ENCODE assay signal across 8 cellular contexts in the genomic region with DNA sequence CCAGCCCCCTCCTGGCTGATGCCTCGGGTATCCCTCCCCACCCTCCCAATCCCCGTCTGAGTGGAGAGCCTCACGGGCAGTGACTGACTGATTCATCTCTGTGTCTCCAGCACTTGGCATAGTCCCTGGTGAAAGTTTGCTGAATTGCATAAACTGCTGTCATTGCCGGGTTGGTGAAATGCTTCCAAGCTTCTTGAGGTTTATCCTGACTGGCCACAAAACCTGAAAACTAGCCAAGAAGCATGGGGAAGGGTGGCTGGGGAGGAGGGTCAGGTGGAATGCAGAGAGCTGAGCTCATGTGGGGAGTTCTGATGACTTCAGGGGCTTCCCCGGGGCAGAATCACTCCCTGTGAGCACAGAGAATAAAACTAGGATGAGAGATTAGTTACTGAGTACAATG. TPM values are rescaled to one million over a fixed set of nuclear protein-coding genes. Genes with fewer than 3 reads are reported as not detected.
DNase-seq lines count a peak whose midpoint lies in the region; ATAC-seq, FAIRE-seq and TF ChIP-seq lines count a peak whose summit lies in the region.
"Had no signal": no experiment of that assay in that cellular context is flagged by ENCODE, and none has a peak within 500 bp of the region (broad histone marks: within the 10 kb centered on the region; RNA-seq: fewer than 3 reads in every experiment).

No MANE protein-coding gene starts in this region.

- peak overlapping the region; percentile 96 for H3K27ac Mint-ChIP-seq in chondrocyte (ENCODE audit: unreplicated experiment)
- peak overlapping the region; percentile 16 for H3K27ac Mint-ChIP-seq in type B pancreatic cell

- no peak overlapping the region for H3K4me3 Mint-ChIP-seq in chondrocyte (ENCODE audit: unreplicated experiment)
- no peak overlapping the region for H3K4me3 Mint-ChIP-seq in type B pancreatic cell

- H3K36me3 ChIP-seq in HepG2 (replicated peaks in 1 of 2; ENCODE audit: control insufficient read depth in 1 of 2, insufficient read depth in 2 of 2, low read length in 2 of 2) = no peaks in the 10 kb centered on the region

- in situ Hi-C loops in HepG2 (cut with HindIII; ENCODE audit: extremely low pct_ligation_motif_present, low pct_unique_long_range_greater_than_20kb) = no loop called here

- no TSS peak for BruUV-seq in HepG2 (replicated peaks; lab: Mats Ljungman, UMichigan)

- no peak for ATAC-seq in HepG2
- ATAC-seq in GM19023 (IDR thresholded peaks at IDR 0.05; ENCODE audit: unreplicated experiment) = no peak

- H3K27me3 Mint-ChIP-seq in chondrocyte (ENCODE audit: low read depth) = no peaks in the 10 kb centered on the region
- H3K27me3 Mint-ChIP-seq in type B pancreatic cell = no peaks in the 10 kb centered on the region

- no peak for TF ChIP-seq CTCF in LNCaP clone FGC (IDR thresholded peaks at IDR 0.05; ENCODE audit: control insufficient read depth, extremely low read depth, insufficient read depth)
- no peak for TF ChIP-seq CTCF in chondrocyte (IDR thresholded peaks at IDR 0.05)
- no peak for TF ChIP-seq CTCF in HepG2 (CRISPR knock-in tag; IDR thresholded peaks at IDR 0.05)
- TF ChIP-seq CTCF in type B pancreatic cell (conservative IDR thresholded peaks at IDR 0.05) = no peak

- no peaks in the 10 kb centered on the region for H3K9me3 ChIP-seq in HepG2 (ENCODE audit: low read length)

- no peaks in the 10 kb centered on the region for H3K9me3 Mint-ChIP-seq in chondrocyte (ENCODE audit: low read depth)
- no peaks in the 10 kb centered on the region for H3K9me3 Mint-ChIP-seq in type B pancreatic cell

- DNase-seq in LNCaP clone FGC (ENCODE audit: low read depth) = peak; percentile 77
- DNase-seq in chondrocyte (ENCODE audit: low spot score) = no peak
- DNase-seq in HepG2 (ENCODE audit: low spot score) = no peak
- DNase-seq in type B pancreatic cell (ENCODE audit: extremely low spot score, unreplicated experiment) = no peak
- DNase-seq in NCI-H524 treated with DMSO at 0.1 percent for 48 hours (lab: John Stamatoyannopoulos, UW) = no peak
- DNase-seq in SIG-M5 (lab: John Stamatoyannopoulos, UW) = no peak
- DNase-seq: NCI-H1048 had no signal

- TF ChIP-seq RAD21 in HepG2 (CRISPR knock-in tag; IDR thresholded peaks at IDR 0.05) = no peak

- TF ChIP-seq EP300 in HepG2 (IDR thresholded peaks at IDR 0.05; ENCODE audit: low read depth in 2 of 2, low read length in 2 of 2) (no peak), HepG2 (CRISPR knock-in tag; IDR thresholded peaks at IDR 0.05; ENCODE audit: borderline replicate concordance) (no peak)

- intact Hi-C loops in HepG2 (cut with micrococcal nuclease; ENCODE audit: unreplicated experiment) = no loop called here

- POLR2A ChIA-PET in HepG2 (lab: Yijun Ruan, JAX) = no interaction called here

- WGBS in HepG2 (ENCODE audit: low lambda C conversion rate) = 5% methylated on average over 5 of the region's 5 CpGs

- H3K36me3 Mint-ChIP-seq in chondrocyte (ENCODE audit: low read depth) (no peaks in the 10 kb centered on the region), type B pancreatic cell (no peaks in the 10 kb centered on the region)

- no peak overlapping the region for H3K9ac ChIP-seq in HepG2 (ENCODE audit: insufficient read depth, low read depth, low read length)

- H3K27ac ChIP-seq in HepG2 (ENCODE audit: extremely low read length, insufficient read depth, low read length) = no peak overlapping the region

- H3K4me3 ChIP-seq in LNCaP clone FGC (ENCODE audit: low read depth, low read length) (no peak overlapping the region), HepG2 (replicated peaks in 1 of 3; ENCODE audit: insufficient read depth in 1 of 3, low read depth in 2 of 3, low read length in 3 of 3) (no peak overlapping the region)

- peaks cover 3 to 50% of the 10 kb centered on the region in 2 experiments; a peak in 4 of 5 replicates for H3K27me3 ChIP-seq in HepG2 (ENCODE audit: control insufficient read depth in 1 of 2, insufficient read depth in 2 of 2, low read length in 2 of 2)

- H2AFZ ChIP-seq in HepG2 (ENCODE audit: low read length) = no peak overlapping the region

- no peak overlapping the region for H3K4me2 ChIP-seq in HepG2 (ENCODE audit: low read depth, low read length)

- no peak for TF ChIP-seq POLR2A in HepG2 (IDR thresholded peaks at IDR 0.05; ENCODE audit: insufficient read depth in 1 of 2, low read depth in 2 of 2, low read length in 2 of 2)

- CTCF ChIA-PET in HepG2 (lab: Yijun Ruan, JAX; ENCODE audit: low intra/inter-chr PET ratio, low total read pairs) = no interaction called here

- no peak for FAIRE-seq in HepG2 (lab: Jason Lieb, UNC)

- H3K79me2 ChIP-seq in HepG2 (ENCODE audit: insufficient read depth, low read length) = no peaks in the 10 kb centered on the region

- H3K4me1 Mint-ChIP-seq in chondrocyte (ENCODE audit: low read depth) = peaks cover 37% of the 10 kb centered on the region
- peaks cover 19% of the 10 kb centered on the region for H3K4me1 Mint-ChIP-seq in type B pancreatic cell (ENCODE audit: unreplicated experiment)

- H3K4me1 ChIP-seq in HepG2 (ENCODE audit: insufficient read depth, low read length) = peaks cover 23% of the 10 kb centered on the region

- H4K20me1 ChIP-seq in HepG2 (ENCODE audit: insufficient read depth, low read length) = no peaks in the 10 kb centered on the region

TF ChIP-seq in HepG2, 621 proteins besides CTCF, POLR2A, EP300 and RAD21:
- TF ChIP-seq MAFF (IDR thresholded peaks at IDR 0.05; ENCODE audit: low read depth, low read length) = 0 out of 2 replicates have a peak, but pooled peaks have one; percentile 28
- TF ChIP-seq ZFP36L1 (CRISPR knock-in tag; IDR thresholded peaks at IDR 0.05) = no peak
- TF ChIP-seq MAFK (conservative IDR thresholded peaks at IDR 0.05 in 1 of 2, IDR thresholded peaks at IDR 0.05 in 1 of 2; ENCODE audit: low read length in 2 of 2) = peak; percentile 47 to 53
- TF ChIP-seq THAP11 (CRISPR knock-in tag; IDR thresholded peaks at IDR 0.05) = no peak

RNA-seq across cellular contexts. Expression of a gene that starts 56.9 kb away (rescaled TPM):
- total RNA-seq in chondrocyte (0.46 to 3.2 TPM (median 2.5 TPM) in 3 replicates), HepG2 (2016; rRNA removed; fragmentation: Illumina TruSeq; extraction: Trizol) (not detected in 2 replicates), type B pancreatic cell (ENCODE audit: low replicate concordance) (not detected in 2 replicates)
- total RNA-seq in HepG2 (2016; cell fraction: cytosol; rRNA removed; fragmentation: Illumina TruSeq; extraction: Trizol; ENCODE audit: low read depth) = not detected in 2 replicates
- not detected in 2 replicates for total RNA-seq in HepG2 (2016; cell fraction: insoluble cytoplasmic fraction; rRNA removed; fragmentation: Illumina TruSeq; extraction: Trizol)
- not detected in 2 replicates for total RNA-seq in HepG2 (2016; cell fraction: membrane; rRNA removed; fragmentation: Illumina TruSeq; extraction: Trizol)
- not detected in 2 replicates for total RNA-seq in HepG2 (2016; cell fraction: nucleus; rRNA removed; fragmentation: Illumina TruSeq; extraction: Trizol)
- not detected in 2 replicates for polyA plus RNA-seq in HepG2 (2011; rRNA removed)
- polyA plus RNA-seq in HepG2 (2011; cell fraction: cytosol; rRNA removed) = not detected in 2 replicates
- not detected in 2 replicates for polyA plus RNA-seq in HepG2 (2011; cell fraction: nucleus; rRNA removed)
- not detected in 2 replicates for polyA plus RNA-seq in HepG2 (2012)
- not detected in 2 replicates for polyA plus RNA-seq in HepG2 (2016; cell fraction: cytosol; fragmentation: Illumina TruSeq; extraction: Trizol; ENCODE audit: low read depth)
- polyA plus RNA-seq in HepG2 (2016; cell fraction: insoluble cytoplasmic fraction; fragmentation: Illumina TruSeq; extraction: Trizol; ENCODE audit: low read depth) = not detected in 2 replicates
- not detected in 2 replicates for polyA plus RNA-seq in HepG2 (2016; cell fraction: membrane; fragmentation: Illumina TruSeq; extraction: Trizol; ENCODE audit: low read depth)
- not detected in 2 replicates for polyA plus RNA-seq in HepG2 (2016; cell fraction: nucleus; fragmentation: Illumina TruSeq; extraction: Trizol; ENCODE audit: insufficient read depth, low read depth)
- polyA minus RNA-seq in HepG2 (2011; rRNA and poly(A)+ RNA removed; ENCODE audit: low replicate concordance) = not detected in 2 replicates
- polyA minus RNA-seq in HepG2 (2011; cell fraction: cytosol; rRNA and poly(A)+ RNA removed) = not detected in 2 replicates
- not detected in 2 replicates for polyA minus RNA-seq in HepG2 (2011; cell fraction: nucleus; rRNA and poly(A)+ RNA removed)
